Comparison of ENCODE assay signal across 19 cellular contexts in genomic region chr19:33207903-33208302, GRCh38. TPM values are rescaled to one million over a fixed set of nuclear protein-coding genes. Genes with fewer than 3 reads are reported as not detected.
DNase-seq lines count a peak whose midpoint lies in the region; ATAC-seq, FAIRE-seq and TF ChIP-seq lines count a peak whose summit lies in the region.
"Had no signal": no experiment of that assay in that cellular context is flagged by ENCODE, and none has a peak within 500 bp of the region (broad histone marks: within the 10 kb centered on the region; RNA-seq: fewer than 3 reads in every experiment).

No MANE protein-coding gene starts in this region.

- no peaks in the 10 kb centered on the region for H3K79me2 ChIP-seq in HepG2 (ENCODE audit: insufficient read depth, low read length)

- in situ Hi-C loops in HepG2 (cut with HindIII; ENCODE audit: extremely low pct_ligation_motif_present, low pct_unique_long_range_greater_than_20kb), result no loop called here

- no peaks in the 10 kb centered on the region for H3K27me3 Mint-ChIP-seq in stimulated activated naive B cell treated with anti-CD40 and anti-IgM and Interleukin-4, amounts not matched to agents 10 μg/mL and 1 μg/mL and 100 μg/mL, for 72 hours
- no peaks in the 10 kb centered on the region for H3K27me3 Mint-ChIP-seq in T-cell
- H3K27me3 Mint-ChIP-seq: CD4-positive, CD25-positive, alpha-beta regulatory T cell; CD8-positive, alpha-beta memory T cell had no signal

- peak overlapping the region; percentile 95 for H3K4me2 ChIP-seq in BLaER1
- H3K4me2 ChIP-seq in HepG2 (ENCODE audit: low read depth, low read length), result no peak overlapping the region

- H3K4me3 ChIP-seq in BLaER1 (peak overlapping the region; percentile 38), HEK293 (ENCODE audit: low read depth, low read length) (no peak overlapping the region), HepG2 (replicated peaks in 1 of 3; ENCODE audit: insufficient read depth in 1 of 3, low read depth in 2 of 3, low read length in 3 of 3) (no peak overlapping the region)

- H3K36me3 ChIP-seq in BLaER1 (peaks cover 49% of the 10 kb centered on the region), HEK293 (ENCODE audit: control insufficient read depth in 2 of 2, insufficient read depth in 1 of 2, low read length in 2 of 2) (peaks cover 21 to 41% of the 10 kb centered on the region in 2 experiments), HepG2 (replicated peaks in 1 of 2; ENCODE audit: control insufficient read depth in 1 of 2, insufficient read depth in 2 of 2, low read length in 2 of 2) (peaks cover 15 to 17% of the 10 kb centered on the region in 2 experiments)

- H2AFZ ChIP-seq in HepG2 (ENCODE audit: low read length), result no peak overlapping the region

- peak overlapping the region; percentile 20 for H3K27ac Mint-ChIP-seq in stimulated activated naive B cell treated with anti-CD40 and anti-IgM and Interleukin-4, amounts not matched to agents 10 μg/mL and 1 μg/mL and 100 μg/mL, for 72 hours
- H3K27ac Mint-ChIP-seq in T-cell, result no peak overlapping the region
- H3K27ac Mint-ChIP-seq: CD4-positive, CD25-positive, alpha-beta regulatory T cell; CD8-positive, alpha-beta memory T cell had no signal

- no peak for TF ChIP-seq RAD21 in HepG2 (CRISPR knock-in tag; IDR thresholded peaks at IDR 0.05)

- H3K4me1 ChIP-seq in BLaER1, result peaks cover 52% of the 10 kb centered on the region
- H3K4me1 ChIP-seq in HEK293 (ENCODE audit: control insufficient read depth, insufficient read depth, low read length), result no peaks in the 10 kb centered on the region
- peaks cover 7% of the 10 kb centered on the region for H3K4me1 ChIP-seq in HepG2 (ENCODE audit: insufficient read depth, low read length)

- H3K9ac ChIP-seq in BLaER1, result peak overlapping the region; percentile 57
- no peak overlapping the region for H3K9ac ChIP-seq in HepG2 (ENCODE audit: insufficient read depth, low read depth, low read length)

- no peak for TF ChIP-seq EP300 in HepG2 (IDR thresholded peaks at IDR 0.05; ENCODE audit: low read depth in 2 of 2, low read length in 2 of 2)
- no peak for TF ChIP-seq EP300 in HepG2 (CRISPR knock-in tag; IDR thresholded peaks at IDR 0.05; ENCODE audit: borderline replicate concordance)

- ATAC-seq in HepG2, result no peak
- no peak for ATAC-seq in stimulated activated naive B cell treated with anti-CD40 and anti-IgM and Interleukin-4, amounts not matched to agents 10 μg/mL and 1 μg/mL and 100 μg/mL, for 72 hours (replicated peaks)
- ATAC-seq in T-cell (replicated peaks in 1 of 4), result no peak
- no peak for ATAC-seq in GM18858 (IDR thresholded peaks at IDR 0.05; ENCODE audit: unreplicated experiment)
- no peak for ATAC-seq in GM18502 (IDR thresholded peaks at IDR 0.05; ENCODE audit: poor library complexity, unreplicated experiment)

- H3K36me3 Mint-ChIP-seq in stimulated activated naive B cell treated with anti-CD40 and anti-IgM and Interleukin-4, amounts not matched to agents 10 μg/mL and 1 μg/mL and 100 μg/mL, for 72 hours, result no peaks in the 10 kb centered on the region
- no peaks in the 10 kb centered on the region for H3K36me3 Mint-ChIP-seq in T-cell
- H3K36me3 Mint-ChIP-seq: CD4-positive, CD25-positive, alpha-beta regulatory T cell; CD8-positive, alpha-beta memory T cell had no signal

- H4K20me1 ChIP-seq in BLaER1 (0 out of 2 replicates have a peak, but pooled peaks cover 19% of the 10 kb centered on the region), HepG2 (ENCODE audit: insufficient read depth, low read length) (no peaks in the 10 kb centered on the region)

- intact Hi-C loops in HepG2 (cut with micrococcal nuclease; ENCODE audit: unreplicated experiment), result no loop called here

- TF ChIP-seq POLR2A in HepG2 (IDR thresholded peaks at IDR 0.05; ENCODE audit: insufficient read depth in 1 of 2, low read depth in 2 of 2, low read length in 2 of 2), result no peak

- TF ChIP-seq CTCF in HEK293 (tag by site-specific recombination; IDR thresholded peaks at IDR 0.05), result no peak
- TF ChIP-seq CTCF in HepG2 (CRISPR knock-in tag; IDR thresholded peaks at IDR 0.05), result no peak

- no peaks in the 10 kb centered on the region for H3K4me1 Mint-ChIP-seq in stimulated activated naive B cell treated with anti-CD40 and anti-IgM and Interleukin-4, amounts not matched to agents 10 μg/mL and 1 μg/mL and 100 μg/mL, for 72 hours
- H3K4me1 Mint-ChIP-seq in T-cell, result no peaks in the 10 kb centered on the region
- H3K4me1 Mint-ChIP-seq: CD4-positive, CD25-positive, alpha-beta regulatory T cell; CD8-positive, alpha-beta memory T cell; H9 had no signal

- H3K27me3 ChIP-seq in BLaER1 (no peaks in the 10 kb centered on the region), HepG2 (ENCODE audit: control insufficient read depth in 1 of 2, insufficient read depth in 2 of 2, low read length in 2 of 2) (peaks cover 5 to 6% of the 10 kb centered on the region in 2 experiments; a peak in 2 of 5 replicates)

- no peak for FAIRE-seq in HepG2 (lab: Jason Lieb, UNC)
- FAIRE-seq: GM12892 had no signal

- no peak for DNase-seq in HepG2 (ENCODE audit: low spot score)
- no peak for DNase-seq in stimulated activated naive B cell treated with anti-CD40 and anti-IgM and Interleukin-4, amounts not matched to agents 10 μg/mL and 1 μg/mL and 100 μg/mL, for 72 hours
- DNase-seq in T-cell, result no peak
- DNase-seq: 8988T; C1 segment of cervical spinal cord; CD4-positive, CD25-positive, alpha-beta regulatory T cell; CD8-positive, alpha-beta memory T cell; COR-L47; DMS79; GOT3; H9 had no signal

- peak overlapping the region; percentile 86 for H3K27ac ChIP-seq in BLaER1
- H3K27ac ChIP-seq in HEK293 (ENCODE audit: extremely low read depth, low read depth, low read length), result no peak overlapping the region
- H3K27ac ChIP-seq in HepG2 (ENCODE audit: extremely low read length, insufficient read depth, low read length), result no peak overlapping the region

- no peak overlapping the region for H3K4me3 Mint-ChIP-seq in stimulated activated naive B cell treated with anti-CD40 and anti-IgM and Interleukin-4, amounts not matched to agents 10 μg/mL and 1 μg/mL and 100 μg/mL, for 72 hours
- H3K4me3 Mint-ChIP-seq in T-cell, result no peak overlapping the region
- H3K4me3 Mint-ChIP-seq: CD4-positive, CD25-positive, alpha-beta regulatory T cell; CD8-positive, alpha-beta memory T cell; H9 had no signal

- BruUV-seq in HepG2 (replicated peaks; lab: Mats Ljungman, UMichigan), result no TSS peak

- H3K9me3 ChIP-seq in BLaER1, result no peaks in the 10 kb centered on the region
- no peaks in the 10 kb centered on the region for H3K9me3 ChIP-seq in HEK293 (ENCODE audit: control insufficient read depth, insufficient read depth, low read depth, low read length)
- no peaks in the 10 kb centered on the region for H3K9me3 ChIP-seq in HepG2 (ENCODE audit: low read length)

- POLR2A ChIA-PET in HEK293 (lab: Yijun Ruan, JAX), result no interaction called here
- POLR2A ChIA-PET in HepG2 (lab: Yijun Ruan, JAX), result interaction anchor here (0.8 kb wide), 1 partner anchor 13 kb away, joined by 3 read pairs; no protein-coding TSS in a partner anchor
- POLR2A ChIA-PET in T-cell (lab: Charles Lee), result no interaction called here

- no peaks in the 10 kb centered on the region for H3K9me3 Mint-ChIP-seq in stimulated activated naive B cell treated with anti-CD40 and anti-IgM and Interleukin-4, amounts not matched to agents 10 μg/mL and 1 μg/mL and 100 μg/mL, for 72 hours
- no peaks in the 10 kb centered on the region for H3K9me3 Mint-ChIP-seq in T-cell
- H3K9me3 Mint-ChIP-seq: CD4-positive, CD25-positive, alpha-beta regulatory T cell; CD8-positive, alpha-beta memory T cell; H9 had no signal

- 100% methylated on average over 4 of the region's 9 CpGs for WGBS in HepG2 (ENCODE audit: low lambda C conversion rate)

- CTCF ChIA-PET in HEK293 (lab: Yijun Ruan, JAX) (no interaction called here), HepG2 (lab: Yijun Ruan, JAX; ENCODE audit: low intra/inter-chr PET ratio, low total read pairs) (no interaction called here), T-cell (lab: Charles Lee) (no interaction called here)

RNA-seq across cellular contexts. Expression of gene LRP3, which starts 13.8 kb away (rescaled TPM):
- total RNA-seq in HepG2 (2016; rRNA removed; fragmentation: Illumina TruSeq; extraction: Trizol) (45.1 and 51.6 TPM in 2 replicates), T-cell (under 1 TPM in 3 of 5 donors, not detected in 2; 0.13 to 0.55 (median 0.19) TPM)
- total RNA-seq in HepG2 (2016; cell fraction: cytosol; rRNA removed; fragmentation: Illumina TruSeq; extraction: Trizol; ENCODE audit: low read depth), result 34.5 and 35.4 TPM in 2 replicates
- total RNA-seq in HepG2 (2016; cell fraction: insoluble cytoplasmic fraction; rRNA removed; fragmentation: Illumina TruSeq; extraction: Trizol), result 39.3 and 56.4 TPM in 2 replicates
- total RNA-seq in HepG2 (2016; cell fraction: membrane; rRNA removed; fragmentation: Illumina TruSeq; extraction: Trizol), result 85.6 and 91.5 TPM in 2 replicates
- 24.3 and 30.9 TPM in 2 replicates for total RNA-seq in HepG2 (2016; cell fraction: nucleus; rRNA removed; fragmentation: Illumina TruSeq; extraction: Trizol)
- 17.6 and 30.3 TPM in 2 replicates for polyA plus RNA-seq in HepG2 (2011; rRNA removed)
- 9.6 and 22.4 TPM in 2 replicates for polyA plus RNA-seq in HepG2 (2011; cell fraction: cytosol; rRNA removed)
- polyA plus RNA-seq in HepG2 (2011; cell fraction: nucleus; rRNA removed), result 49.0 and 59.4 TPM in 2 replicates
- polyA plus RNA-seq in HepG2 (2012), result 12.5 and 18.3 TPM in 2 replicates
- 46.7 and 50.1 TPM in 2 replicates for polyA plus RNA-seq in HepG2 (2016; cell fraction: cytosol; fragmentation: Illumina TruSeq; extraction: Trizol; ENCODE audit: low read depth)
- polyA plus RNA-seq in HepG2 (2016; cell fraction: insoluble cytoplasmic fraction; fragmentation: Illumina TruSeq; extraction: Trizol; ENCODE audit: low read depth), result 41.6 and 54.2 TPM in 2 replicates
- polyA plus RNA-seq in HepG2 (2016; cell fraction: membrane; fragmentation: Illumina TruSeq; extraction: Trizol; ENCODE audit: low read depth), result 92.1 and 104 TPM in 2 replicates
- polyA plus RNA-seq in HepG2 (2016; cell fraction: nucleus; fragmentation: Illumina TruSeq; extraction: Trizol; ENCODE audit: insufficient read depth, low read depth), result 70.1 and 70.6 TPM in 2 replicates
- 11.9 and 50.0 TPM in 2 replicates for polyA minus RNA-seq in HepG2 (2011; rRNA and poly(A)+ RNA removed; ENCODE audit: low replicate concordance)
- polyA minus RNA-seq in HepG2 (2011; cell fraction: cytosol; rRNA and poly(A)+ RNA removed), result 9.7 and 13.5 TPM in 2 replicates
- polyA minus RNA-seq in HepG2 (2011; cell fraction: nucleus; rRNA and poly(A)+ RNA removed), result 10.3 TPM in 2 replicates
- total RNA-seq: CD4-positive, CD25-positive, alpha-beta regulatory T cell; HT-29 had no signal
- polyA plus RNA-seq: CD4-positive, CD25-positive, alpha-beta regulatory T cell; CD8-positive, alpha-beta memory T cell had no signal

RNA-seq across cellular contexts. Expression of gene SLC7A10, which starts 17.7 kb away (rescaled TPM):
- 0.41 and 2.2 TPM in 2 replicates for total RNA-seq in HepG2 (2016; rRNA removed; fragmentation: Illumina TruSeq; extraction: Trizol)
- 2.6 and 2.7 TPM in 2 replicates for total RNA-seq in HepG2 (2016; cell fraction: cytosol; rRNA removed; fragmentation: Illumina TruSeq; extraction: Trizol; ENCODE audit: low read depth)
- total RNA-seq in HepG2 (2016; cell fraction: insoluble cytoplasmic fraction; rRNA removed; fragmentation: Illumina TruSeq; extraction: Trizol), result 0.51 and 1.7 TPM in 2 replicates
- total RNA-seq in HepG2 (2016; cell fraction: membrane; rRNA removed; fragmentation: Illumina TruSeq; extraction: Trizol), result 1.5 and 1.7 TPM in 2 replicates
- total RNA-seq in HepG2 (2016; cell fraction: nucleus; rRNA removed; fragmentation: Illumina TruSeq; extraction: Trizol), result 1.7 and 2.4 TPM in 2 replicates
- polyA plus RNA-seq in HepG2 (2011; rRNA removed), result 1.1 TPM in 2 replicates
- 0.85 and 1.0 TPM in 2 replicates for polyA plus RNA-seq in HepG2 (2011; cell fraction: cytosol; rRNA removed)
- polyA plus RNA-seq in HepG2 (2011; cell fraction: nucleus; rRNA removed), result 4.6 and 6.0 TPM in 2 replicates
- 0.63 and 0.66 TPM in 2 replicates for polyA plus RNA-seq in HepG2 (2012)
- 2.1 and 2.7 TPM in 2 replicates for polyA plus RNA-seq in HepG2 (2016; cell fraction: cytosol; fragmentation: Illumina TruSeq; extraction: Trizol; ENCODE audit: low read depth)
- 1.1 and 1.2 TPM in 2 replicates for polyA plus RNA-seq in HepG2 (2016; cell fraction: insoluble cytoplasmic fraction; fragmentation: Illumina TruSeq; extraction: Trizol; ENCODE audit: low read depth)
- polyA plus RNA-seq in HepG2 (2016; cell fraction: membrane; fragmentation: Illumina TruSeq; extraction: Trizol; ENCODE audit: low read depth), result 2.4 and 2.6 TPM in 2 replicates
- 5.9 and 6.0 TPM in 2 replicates for polyA plus RNA-seq in HepG2 (2016; cell fraction: nucleus; fragmentation: Illumina TruSeq; extraction: Trizol; ENCODE audit: insufficient read depth, low read depth)
- 1.7 TPM in 1 of 2 replicates, not detected in the other for polyA minus RNA-seq in HepG2 (2011; rRNA and poly(A)+ RNA removed; ENCODE audit: low replicate concordance)
- 0.35 and 0.40 TPM in 2 replicates for polyA minus RNA-seq in HepG2 (2011; cell fraction: cytosol; rRNA and poly(A)+ RNA removed)
- polyA minus RNA-seq in HepG2 (2011; cell fraction: nucleus; rRNA and poly(A)+ RNA removed), result 0.62 and 0.64 TPM in 2 replicates
- not detected for total RNA-seq in T-cell
- total RNA-seq: CD4-positive, CD25-positive, alpha-beta regulatory T cell; CD8-positive, alpha-beta memory T cell; Daoy; HT-29 had no signal
- polyA plus RNA-seq: AG04450; CD8-positive, alpha-beta memory T cell had no signal

Comparison
In these comparisons a context has a peak if more than half of its experiments do, and no peak if none do; other contexts are left out.
1. RNA of gene LRP3, which starts 13.8 kb away (total RNA-seq): 24.3 to 91.5 TPM in HepG2; 0.13 to 0.55 TPM in T-cell; every median in the first group is over 10 times any median in the second.